1 cellular context compared by ENCODE assay signal in the genomic region with DNA sequence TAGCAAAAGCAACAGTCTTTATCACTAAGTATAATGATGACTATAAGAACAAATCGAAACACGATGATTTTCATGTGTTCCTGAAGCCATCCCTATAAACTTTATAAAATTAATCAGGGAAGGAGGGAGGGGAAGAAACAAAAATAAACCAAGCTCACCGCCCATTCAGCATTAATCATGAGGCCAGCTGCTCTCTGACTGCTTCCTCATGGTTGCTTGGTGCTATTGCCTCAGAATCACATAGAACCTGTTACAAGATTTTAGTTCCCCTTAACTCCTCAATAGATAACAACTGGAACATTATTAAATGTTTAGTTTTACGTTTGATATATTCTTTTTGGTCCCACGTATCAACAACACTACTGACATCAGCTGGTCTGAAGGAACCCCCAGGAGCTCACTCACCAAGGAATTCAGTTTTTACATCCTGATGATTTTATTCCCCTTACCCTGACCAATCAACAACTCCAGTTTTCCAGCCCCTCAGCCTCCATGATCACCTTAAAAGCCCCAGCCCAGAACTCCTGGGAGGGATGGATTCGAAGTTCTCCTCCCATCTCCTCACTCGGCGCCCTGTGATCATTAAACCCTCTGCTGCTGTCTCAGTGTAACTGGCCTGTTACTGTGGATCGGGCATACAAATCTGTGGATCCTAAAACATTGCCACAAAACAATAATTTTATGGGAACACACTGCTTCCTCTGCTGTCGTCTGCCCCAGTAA.
TF ChIP-seq lines count a peak whose summit lies in the region.

No MANE protein-coding gene starts in this region.

TF ChIP-seq in HepG2, 621 proteins besides CTCF, POLR2A, EP300 and RAD21:
- TF ChIP-seq ONECUT2 (CRISPR knock-in tag; IDR thresholded peaks at IDR 0.05) (no peak), ZNF230 (CRISPR knock-in tag; IDR thresholded peaks at IDR 0.05) (no peak), ARNT2 (CRISPR knock-in tag; IDR thresholded peaks at IDR 0.05; ENCODE audit: low read depth) (no peak), RXRA (CRISPR knock-in tag; IDR thresholded peaks at IDR 0.05) (no peak), ZC3H4 (CRISPR knock-in tag; IDR thresholded peaks at IDR 0.05; ENCODE audit: borderline replicate concordance) (no peak), FLYWCH1 (CRISPR knock-in tag; IDR thresholded peaks at IDR 0.05) (no peak), CHD2 (IDR thresholded peaks at IDR 0.05; ENCODE audit: low read depth, low read length) (no peak)
- TF ChIP-seq, protein P1, sequence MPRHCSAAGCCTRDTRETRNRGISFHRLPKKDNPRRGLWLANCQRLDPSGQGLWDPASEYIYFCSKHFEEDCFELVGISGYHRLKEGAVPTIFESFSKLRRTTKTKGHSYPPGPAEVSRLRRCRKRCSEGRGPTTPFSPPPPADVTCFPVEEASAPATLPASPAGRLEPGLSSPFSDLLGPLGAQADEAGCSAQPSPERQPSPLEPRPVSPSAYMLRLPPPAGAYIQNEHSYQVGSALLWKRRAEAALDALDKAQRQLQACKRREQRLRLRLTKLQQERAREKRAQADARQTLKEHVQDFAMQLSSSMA (CRISPR knock-in tag; IDR thresholded peaks at IDR 0.05) = no peak
- TF ChIP-seq, protein P2, sequence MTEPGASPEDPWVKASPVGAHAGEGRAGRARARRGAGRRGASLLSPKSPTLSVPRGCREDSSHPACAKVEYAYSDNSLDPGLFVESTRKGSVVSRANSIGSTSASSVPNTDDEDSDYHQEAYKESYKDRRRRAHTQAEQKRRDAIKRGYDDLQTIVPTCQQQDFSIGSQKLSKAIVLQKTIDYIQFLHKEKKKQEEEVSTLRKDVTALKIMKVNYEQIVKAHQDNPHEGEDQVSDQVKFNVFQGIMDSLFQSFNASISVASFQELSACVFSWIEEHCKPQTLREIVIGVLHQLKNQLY (CRISPR knock-in tag; IDR thresholded peaks at IDR 0.05) = no peak
- TF ChIP-seq, protein P3, sequence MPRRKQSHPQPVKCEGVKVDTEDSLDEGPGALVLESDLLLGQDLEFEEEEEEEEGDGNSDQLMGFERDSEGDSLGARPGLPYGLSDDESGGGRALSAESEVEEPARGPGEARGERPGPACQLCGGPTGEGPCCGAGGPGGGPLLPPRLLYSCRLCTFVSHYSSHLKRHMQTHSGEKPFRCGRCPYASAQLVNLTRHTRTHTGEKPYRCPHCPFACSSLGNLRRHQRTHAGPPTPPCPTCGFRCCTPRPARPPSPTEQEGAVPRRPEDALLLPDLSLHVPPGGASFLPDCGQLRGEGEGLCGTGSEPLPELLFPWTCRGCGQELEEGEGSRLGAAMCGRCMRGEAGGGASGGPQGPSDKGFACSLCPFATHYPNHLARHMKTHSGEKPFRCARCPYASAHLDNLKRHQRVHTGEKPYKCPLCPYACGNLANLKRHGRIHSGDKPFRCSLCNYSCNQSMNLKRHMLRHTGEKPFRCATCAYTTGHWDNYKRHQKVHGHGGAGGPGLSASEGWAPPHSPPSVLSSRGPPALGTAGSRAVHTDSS (CRISPR knock-in tag; conservative IDR thresholded peaks at IDR 0.05) = no peak
- TF ChIP-seq, protein P4, sequence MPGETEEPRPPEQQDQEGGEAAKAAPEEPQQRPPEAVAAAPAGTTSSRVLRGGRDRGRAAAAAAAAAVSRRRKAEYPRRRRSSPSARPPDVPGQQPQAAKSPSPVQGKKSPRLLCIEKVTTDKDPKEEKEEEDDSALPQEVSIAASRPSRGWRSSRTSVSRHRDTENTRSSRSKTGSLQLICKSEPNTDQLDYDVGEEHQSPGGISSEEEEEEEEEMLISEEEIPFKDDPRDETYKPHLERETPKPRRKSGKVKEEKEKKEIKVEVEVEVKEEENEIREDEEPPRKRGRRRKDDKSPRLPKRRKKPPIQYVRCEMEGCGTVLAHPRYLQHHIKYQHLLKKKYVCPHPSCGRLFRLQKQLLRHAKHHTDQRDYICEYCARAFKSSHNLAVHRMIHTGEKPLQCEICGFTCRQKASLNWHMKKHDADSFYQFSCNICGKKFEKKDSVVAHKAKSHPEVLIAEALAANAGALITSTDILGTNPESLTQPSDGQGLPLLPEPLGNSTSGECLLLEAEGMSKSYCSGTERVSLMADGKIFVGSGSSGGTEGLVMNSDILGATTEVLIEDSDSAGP (CRISPR knock-in tag; IDR thresholded peaks at IDR 0.05; ENCODE audit: borderline replicate concordance) = no peak
- TF ChIP-seq, protein P5, sequence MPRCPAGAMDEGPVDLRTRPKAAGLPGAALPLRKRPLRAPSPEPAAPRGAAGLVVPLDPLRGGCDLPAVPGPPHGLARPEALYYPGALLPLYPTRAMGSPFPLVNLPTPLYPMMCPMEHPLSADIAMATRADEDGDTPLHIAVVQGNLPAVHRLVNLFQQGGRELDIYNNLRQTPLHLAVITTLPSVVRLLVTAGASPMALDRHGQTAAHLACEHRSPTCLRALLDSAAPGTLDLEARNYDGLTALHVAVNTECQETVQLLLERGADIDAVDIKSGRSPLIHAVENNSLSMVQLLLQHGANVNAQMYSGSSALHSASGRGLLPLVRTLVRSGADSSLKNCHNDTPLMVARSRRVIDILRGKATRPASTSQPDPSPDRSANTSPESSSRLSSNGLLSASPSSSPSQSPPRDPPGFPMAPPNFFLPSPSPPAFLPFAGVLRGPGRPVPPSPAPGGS (CRISPR knock-in tag; IDR thresholded peaks at IDR 0.05) = no peak
TF ChIP-seq in HepG2: peak in this region for 0.
